20 cellular contexts compared by ENCODE assay signal in genomic region chr11:81377418-81377817, GRCh38.
A peak's percentile ranks its signal among the peaks of the same experiment; 100 is the strongest.
DNase-seq lines count a peak whose midpoint lies in the region; ATAC-seq and TF ChIP-seq lines count a peak whose summit lies in the region.
"Had no signal": no experiment of that assay in that cellular context is flagged by ENCODE, and none has a peak within 500 bp of the region (broad histone marks: within the 10 kb centered on the region; RNA-seq: fewer than 3 reads in every experiment).

No MANE protein-coding gene starts in this region.

- H3K4me2 ChIP-seq in GM23338: no peak overlapping the region
- no peak overlapping the region for H3K4me2 ChIP-seq in OCI-LY3 (ENCODE audit: low read length)
- H3K4me2 ChIP-seq in mesendoderm (ENCODE audit: low read length): no peak overlapping the region
- H3K4me2 ChIP-seq: A549 had no signal

- H3K36me3 ChIP-seq in GM23338 (ENCODE audit: insufficient read depth) (no peaks in the 10 kb centered on the region), OCI-LY3 (replicated peaks; ENCODE audit: low read depth, low read length) (no peaks in the 10 kb centered on the region), endodermal cell (ENCODE audit: control insufficient read depth, insufficient read depth, low read length) (no peaks in the 10 kb centered on the region), mesendoderm (ENCODE audit: control insufficient read depth, insufficient read depth, low read length) (no peaks in the 10 kb centered on the region)
- H3K36me3 ChIP-seq: BE2C; BLaER1 treated with 17β-estradiol and CSF1 and Interleukin-3, amounts not matched to agents 10 nM and 100 nM; HAP-1 had no signal

- peaks cover 7% of the 10 kb centered on the region; the same call in 1 of the 2 replicates for H3K9me2 ChIP-seq in GM23338 (ENCODE audit: insufficient read depth)

- H3K79me1 ChIP-seq in mesendoderm (ENCODE audit: low read length): no peaks in the 10 kb centered on the region

- H3K23ac ChIP-seq in mesendoderm (ENCODE audit: low read length): no peak overlapping the region

- H3K4me3 ChIP-seq in GM23338: no peak overlapping the region
- no peak overlapping the region for H3K4me3 ChIP-seq in OCI-LY3 (ENCODE audit: low read length)
- no peak overlapping the region for H3K4me3 ChIP-seq in endodermal cell (ENCODE audit: low read length)
- H3K4me3 ChIP-seq in mesendoderm (ENCODE audit: low read length): no peak overlapping the region
- H3K4me3 ChIP-seq: A549; BLaER1 treated with 17β-estradiol and CSF1 and Interleukin-3, amounts not matched to agents 10 nM and 100 nM; HAP-1 had no signal

- no peak overlapping the region for H3K56ac ChIP-seq in mesendoderm (ENCODE audit: low read length)

- DNase-seq in GM23338 (ENCODE audit: low spot score): peak; percentile 24
- DNase-seq in endodermal cell: peak; percentile 54
- peak; percentile 34 for DNase-seq in mesendoderm
- no peak for DNase-seq in ureter (ENCODE audit: low spot score)
- DNase-seq in NCI-H187 (lab: John Stamatoyannopoulos, UW): no peak
- DNase-seq: 8988T; ACHN; AML-193; BE2C; Calu3; CD4-positive, alpha-beta memory T cell; COR-L47; DMS53; DMS79 treated with DMSO at 0.1 percent for 48 hours; HFFc6 had no signal

- H3K27me3 Mint-ChIP-seq in GM23338 (ENCODE audit: insufficient read depth, low read depth, poor library complexity) (peaks cover 2% of the 10 kb centered on the region), endodermal cell (ENCODE audit: insufficient read depth) (no peaks in the 10 kb centered on the region)
- H3K27me3 Mint-ChIP-seq: CD4-positive, alpha-beta memory T cell had no signal

- ATAC-seq in GM23338 (no peak), HG03097 (IDR thresholded peaks at IDR 0.05; ENCODE audit: low FRiP score, unreplicated experiment) (no peak)
- ATAC-seq: A549 had no signal

- no peak overlapping the region for H2AFZ ChIP-seq in GM23338
- no peak overlapping the region for H2AFZ ChIP-seq in OCI-LY3 (ENCODE audit: low read depth, low read length)

- no peaks in the 10 kb centered on the region for H3K9me3 ChIP-seq in OCI-LY3 (ENCODE audit: insufficient read depth, low read length)
- no peaks in the 10 kb centered on the region for H3K9me3 ChIP-seq in endodermal cell (ENCODE audit: control insufficient read depth, low read length)
- H3K9me3 ChIP-seq: BE2C, HAP-1 had no signal

- H3K27ac Mint-ChIP-seq in GM23338 (no peak overlapping the region), endodermal cell (no peak overlapping the region)
- H3K27ac Mint-ChIP-seq: CD4-positive, alpha-beta memory T cell; HFFc6 had no signal

- H3K4me3 Mint-ChIP-seq in GM23338 (no peak overlapping the region), endodermal cell (no peak overlapping the region)
- H3K4me3 Mint-ChIP-seq: CD4-positive, alpha-beta memory T cell; HFFc6 had no signal

- H3K9ac ChIP-seq in OCI-LY3 (ENCODE audit: low read length) (no peak overlapping the region), endodermal cell (ENCODE audit: extremely low read depth, low read length, poor library complexity, severe bottlenecking) (no peak overlapping the region), mesendoderm (ENCODE audit: low read length) (no peak overlapping the region)
- H3K9ac ChIP-seq: BLaER1 treated with 17β-estradiol and CSF1 and Interleukin-3, amounts not matched to agents 10 nM and 100 nM had no signal

- H3K36me3 Mint-ChIP-seq in GM23338 (ENCODE audit: low read depth): no peaks in the 10 kb centered on the region
- H3K36me3 Mint-ChIP-seq in endodermal cell (ENCODE audit: low read depth): no peaks in the 10 kb centered on the region
- H3K36me3 Mint-ChIP-seq: CD4-positive, alpha-beta memory T cell had no signal

- H3K27me3 ChIP-seq in GM23338 (ENCODE audit: insufficient read depth) (no peaks in the 10 kb centered on the region), OCI-LY3 (ENCODE audit: low read depth, low read length) (no peaks in the 10 kb centered on the region), endodermal cell (ENCODE audit: control insufficient read depth, insufficient read depth, low read length, poor library complexity, severe bottlenecking) (no peaks in the 10 kb centered on the region), mesendoderm (ENCODE audit: insufficient read depth, low read length, poor library complexity) (no peaks in the 10 kb centered on the region)
- H3K27me3 ChIP-seq: BE2C; BLaER1 treated with 17β-estradiol and CSF1 and Interleukin-3, amounts not matched to agents 10 nM and 100 nM had no signal

- H3K4ac ChIP-seq in mesendoderm (ENCODE audit: low read depth, low read length): no peak overlapping the region

- H3K9me3 Mint-ChIP-seq in GM23338: no peaks in the 10 kb centered on the region
- peaks cover 5% of the 10 kb centered on the region for H3K9me3 Mint-ChIP-seq in endodermal cell

- no peak overlapping the region for H4K8ac ChIP-seq in mesendoderm (ENCODE audit: low read depth, low read length)

- H3K4me1 Mint-ChIP-seq in GM23338 (peaks cover 18% of the 10 kb centered on the region), endodermal cell (peaks cover 14% of the 10 kb centered on the region)
- H3K4me1 Mint-ChIP-seq: CD4-positive, alpha-beta memory T cell had no signal

- WGBS in endodermal cell (ENCODE audit: insufficient coverage in 1 of 2, insufficient read length in 1 of 2), 2 experiments: 76 to 83% methylated on average over 1 to 2 of the region's 2 CpGs
- WGBS in mesendoderm (ENCODE audit: extremely low coverage, insufficient coverage, low lambda C conversion rate): no CpG with 5 or more reads among the region's 2 CpGs

- H4K5ac ChIP-seq in mesendoderm (ENCODE audit: low read length): no peak overlapping the region

- H2AK5ac ChIP-seq in mesendoderm (ENCODE audit: low read length): no peak overlapping the region

- no peak overlapping the region for H2BK15ac ChIP-seq in mesendoderm (replicated peaks; ENCODE audit: low read depth)

- no peak overlapping the region for H2BK120ac ChIP-seq in mesendoderm (ENCODE audit: low read depth, low read length)

- no peaks in the 10 kb centered on the region for H3K79me2 ChIP-seq in GM23338 (replicated peaks; ENCODE audit: insufficient read depth)
- no peaks in the 10 kb centered on the region for H3K79me2 ChIP-seq in OCI-LY3 (ENCODE audit: low read length)
- no peaks in the 10 kb centered on the region for H3K79me2 ChIP-seq in mesendoderm (ENCODE audit: control insufficient read depth, insufficient read depth, low read length)

- H4K20me1 ChIP-seq in GM23338 (replicated peaks; ENCODE audit: insufficient read depth) (no peaks in the 10 kb centered on the region), OCI-LY3 (ENCODE audit: insufficient read depth, low read length) (no peaks in the 10 kb centered on the region)
- H4K20me1 ChIP-seq: BLaER1 treated with 17β-estradiol and CSF1 and Interleukin-3, amounts not matched to agents 10 nM and 100 nM had no signal

- peaks cover 23% of the 10 kb centered on the region for H3K4me1 ChIP-seq in GM23338 (ENCODE audit: insufficient read depth)
- no peaks in the 10 kb centered on the region for H3K4me1 ChIP-seq in OCI-LY3 (ENCODE audit: low read length)
- H3K4me1 ChIP-seq in endodermal cell (ENCODE audit: control insufficient read depth, insufficient read depth, low read length): no peaks in the 10 kb centered on the region
- H3K4me1 ChIP-seq in mesendoderm (ENCODE audit: control insufficient read depth, low read depth, low read length): peaks cover 1% of the 10 kb centered on the region
- H3K4me1 ChIP-seq: A549, BE2C, HAP-1 had no signal

- no peak overlapping the region for H3K27ac ChIP-seq in GM23338 (ENCODE audit: low read depth)
- no peak overlapping the region for H3K27ac ChIP-seq in OCI-LY3 (ENCODE audit: low read length)
- no peak overlapping the region for H3K27ac ChIP-seq in endodermal cell (ENCODE audit: low read depth, low read length)
- H3K27ac ChIP-seq in mesendoderm (ENCODE audit: low read depth, low read length): no peak overlapping the region
- H3K27ac ChIP-seq: A549; BLaER1 treated with 17β-estradiol and CSF1 and Interleukin-3, amounts not matched to agents 10 nM and 100 nM had no signal

- no peak overlapping the region for H2BK5ac ChIP-seq in mesendoderm (ENCODE audit: low read length)

- TF ChIP-seq CTCF in GM23338 (conservative IDR thresholded peaks at IDR 0.05; ENCODE audit: low read depth in 2 of 2) (peak; percentile 23 to 44; a peak in 3 of 4 replicates), OCI-LY3 (IDR thresholded peaks at IDR 0.05; ENCODE audit: low read depth, low read length) (0 out of 2 replicates have a peak, but pooled peaks have one; percentile 8), endodermal cell (conservative IDR thresholded peaks at IDR 0.05) (peak; percentile 41)

- H3F3A ChIP-seq in GM23338 (replicated peaks; ENCODE audit: low read depth): no peaks in the 10 kb centered on the region

- no peak overlapping the region for H3K18ac ChIP-seq in mesendoderm (ENCODE audit: low read length)

TF ChIP-seq in GM23338, 12 proteins besides CTCF, POLR2A, EP300 and RAD21 (continues in another document):
- no peak for TF ChIP-seq EZH2phosphoT487 (IDR thresholded peaks at IDR 0.05; ENCODE audit: unreplicated experiment)
- TF ChIP-seq CREB1 (CRISPR knock-in tag; IDR thresholded peaks at IDR 0.05; ENCODE audit: low read depth): no peak
- no peak for TF ChIP-seq STAT1 (IDR thresholded peaks at IDR 0.05; ENCODE audit: unreplicated experiment)
- TF ChIP-seq JUNB (IDR thresholded peaks at IDR 0.05; ENCODE audit: unreplicated experiment): no peak
- TF ChIP-seq ETS1 (IDR thresholded peaks at IDR 0.05): no peak
- no peak for TF ChIP-seq EZH2 (IDR thresholded peaks at IDR 0.05; ENCODE audit: low read depth, unreplicated experiment)
- no peak for TF ChIP-seq POLR2AphosphoS5 (IDR thresholded peaks at IDR 0.05; ENCODE audit: low read depth)
- TF ChIP-seq ZNF114 (CRISPR knock-in tag; IDR thresholded peaks at IDR 0.05): no peak

Comparison
In these comparisons a context has a peak if more than half of its experiments do, and no peak if none do; other contexts are left out.
1. DNase-seq: peak in GM23338 (single experiment), endodermal cell (single experiment) and mesendoderm (single experiment); none in ureter (single experiment) and NCI-H187 (0 of 2).
2. Peak in every context shown above with its lines, with median percentiles within 50 percentile points of each other: CTCF ChIP-seq.